Comparison of ENCODE assay signal across 8 cellular contexts in genomic region chr9:124254261-124254682, GRCh38. TPM values are rescaled to one million over a fixed set of nuclear protein-coding genes. Genes with fewer than 3 reads are reported as not detected.
DNase-seq lines count a peak whose midpoint lies in the region; ATAC-seq and TF ChIP-seq lines count a peak whose summit lies in the region.

No MANE protein-coding gene starts in this region.

- H3K27me3 ChIP-seq in SK-N-SH (ENCODE audit: insufficient read depth) = no peaks in the 10 kb centered on the region
- no peaks in the 10 kb centered on the region for H3K27me3 ChIP-seq in Karpas-422 (ENCODE audit: low read length)

- peaks cover 33% of the 10 kb centered on the region for H3F3A ChIP-seq in SK-N-SH (replicated peaks; ENCODE audit: insufficient read depth)

- POLR2A ChIA-PET in SK-N-SH (lab: Yijun Ruan, JAX) = no interaction called here

- H3K36me3 ChIP-seq in SK-N-SH (replicated peaks in 1 of 2; ENCODE audit: control insufficient read depth in 1 of 2, insufficient read depth in 2 of 2, low read length in 1 of 2) (no peaks in the 10 kb centered on the region), Karpas-422 (ENCODE audit: insufficient read depth, low read length) (peaks cover 11% of the 10 kb centered on the region)

- peaks cover 17% of the 10 kb centered on the region for H3K79me2 ChIP-seq in SK-N-SH (ENCODE audit: insufficient read depth)
- H3K79me2 ChIP-seq in Karpas-422 (ENCODE audit: low read length) = peaks cover 12% of the 10 kb centered on the region

- ATAC-seq in SK-N-SH treated with all-trans-retinoic acid at 6 μM for 48 hours = no peak
- ATAC-seq in GM21737 (IDR thresholded peaks at IDR 0.05; ENCODE audit: unreplicated experiment) = peak; percentile 62

- H3K9ac ChIP-seq in SK-N-SH (no peak overlapping the region), Karpas-422 (ENCODE audit: low read length) (peak overlapping the region; percentile 43)

- TF ChIP-seq RAD21 in SK-N-SH (IDR thresholded peaks at IDR 0.05; ENCODE audit: low read length) = no peak

- no peak overlapping the region for H3K27ac ChIP-seq in SK-N-SH (ENCODE audit: low read depth in 2 of 2, low read length in 1 of 2)
- H3K27ac ChIP-seq in Karpas-422 (ENCODE audit: low read length) = 0 out of 2 replicates have a peak overlapping the region, but pooled peaks have one; percentile 10

- H2AFZ ChIP-seq in SK-N-SH (ENCODE audit: low read depth) (0 out of 2 replicates have a peak overlapping the region, but pooled peaks have one; percentile 0), Karpas-422 (ENCODE audit: low read length) (peak overlapping the region; percentile 49)

- no peak overlapping the region for H3K4me2 ChIP-seq in SK-N-SH
- H3K4me2 ChIP-seq in Karpas-422 (ENCODE audit: low read depth, low read length, poor library complexity, severe bottlenecking) = peak overlapping the region; percentile 52

- TF ChIP-seq CTCF in SK-N-SH (IDR thresholded peaks at IDR 0.05) = no peak

- WGBS in SK-N-SH (ENCODE audit: low lambda C conversion rate) = 75% methylated on average over 10 of the region's 10 CpGs

- DNase-seq in SK-N-SH (no peak), Karpas-422 (no peak), NCI-H1436 (lab: John Stamatoyannopoulos, UW) (no peak), glomerular visceral epithelial cell (ENCODE audit: extremely low spot score) (no peak), NCI-H774 (lab: John Stamatoyannopoulos, UW) (no peak)
- DNase-seq in stimulated activated CD4-positive, alpha-beta T cell treated with anti-CD3 and anti-CD28 coated beads, Interleukin-2, amount 100 ng/mL, for 48 hours = peak; percentile 28 to 39

- no peaks in the 10 kb centered on the region for H3K9me3 ChIP-seq in SK-N-SH
- no peaks in the 10 kb centered on the region for H3K9me3 ChIP-seq in Karpas-422 (ENCODE audit: low read length)

- CTCF ChIA-PET in SK-N-SH (lab: Yijun Ruan, JAX) = interaction anchor here (2.0 kb wide), 1 partner anchor 127 kb away, joined by 5 read pairs; no protein-coding TSS in a partner anchor

- H4K20me1 ChIP-seq in SK-N-SH (ENCODE audit: insufficient read depth) = no peaks in the 10 kb centered on the region
- H4K20me1 ChIP-seq in Karpas-422 (ENCODE audit: insufficient read depth, low read depth, low read length) = no peaks in the 10 kb centered on the region

- H3K9me2 ChIP-seq in SK-N-SH = no peaks in the 10 kb centered on the region
- H3K9me2 ChIP-seq in Karpas-422 (replicated peaks; ENCODE audit: insufficient read depth, low read length) = no peaks in the 10 kb centered on the region

- TF ChIP-seq EP300 in SK-N-SH (IDR thresholded peaks at IDR 0.05; ENCODE audit: borderline replicate concordance in 1 of 2, low read depth in 1 of 2, low read length in 1 of 2) = no peak

- H3K4me3 ChIP-seq in SK-N-SH (ENCODE audit: low read depth in 2 of 2, low read length in 1 of 2) = no peak overlapping the region
- H3K4me3 ChIP-seq in Karpas-422 (ENCODE audit: low read length) = peak overlapping the region; percentile 5; the same call in 1 of the 2 replicates

- H3K4me1 ChIP-seq in SK-N-SH (ENCODE audit: control insufficient read depth in 1 of 2, insufficient read depth in 2 of 2, low read depth in 1 of 2, low read length in 1 of 2) = peaks cover 3 to 20% of the 10 kb centered on the region in 2 experiments; a peak in 2 of 4 replicates
- H3K4me1 ChIP-seq in Karpas-422 (ENCODE audit: low read length) = peaks cover 32% of the 10 kb centered on the region

TF ChIP-seq in SK-N-SH, 30 proteins besides CTCF, POLR2A, EP300 and RAD21 (continues in another document):
- TF ChIP-seq ZBTB33 (IDR thresholded peaks at IDR 0.05; ENCODE audit: borderline replicate concordance, low read depth) (no peak), FOSL2 (IDR thresholded peaks at IDR 0.05; ENCODE audit: borderline replicate concordance, low read depth) (no peak), GATA2 (CRISPR knock-in tag; IDR thresholded peaks at IDR 0.05) (no peak), YY1 (IDR thresholded peaks at IDR 0.05; ENCODE audit: low read depth) (no peak), RXRA (IDR thresholded peaks at IDR 0.05; ENCODE audit: borderline replicate concordance, low read depth) (no peak), JUND (IDR thresholded peaks at IDR 0.05) (no peak), POLR2AphosphoS5 (IDR thresholded peaks at IDR 0.05; ENCODE audit: low read depth, low read length) (no peak), RCOR1 (IDR thresholded peaks at IDR 0.05; ENCODE audit: low read length) (no peak), FOXM1 (IDR thresholded peaks at IDR 0.05; ENCODE audit: low read depth) (no peak), USF1 (IDR thresholded peaks at IDR 0.05; ENCODE audit: borderline replicate concordance, low read depth) (no peak), TAF1 (IDR thresholded peaks at IDR 0.05; ENCODE audit: borderline replicate concordance, low read depth, low read length) (no peak), MXI1 (IDR thresholded peaks at IDR 0.05; ENCODE audit: low read depth, low read length) (no peak)
- TF ChIP-seq, protein P1, sequence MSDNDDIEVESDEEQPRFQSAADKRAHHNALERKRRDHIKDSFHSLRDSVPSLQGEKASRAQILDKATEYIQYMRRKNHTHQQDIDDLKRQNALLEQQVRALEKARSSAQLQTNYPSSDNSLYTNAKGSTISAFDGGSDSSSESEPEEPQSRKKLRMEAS (IDR thresholded peaks at IDR 0.05; ENCODE audit: low read depth) = no peak

TF ChIP-seq in SK-N-SH treated with all-trans-retinoic acid at 6 μM for 48 hours, 23 proteins besides CTCF, POLR2A, EP300 and RAD21:
- TF ChIP-seq OSR1 (CRISPR knock-in tag; IDR thresholded peaks at IDR 0.05) (no peak), CREB5 (CRISPR knock-in tag; IDR thresholded peaks at IDR 0.05; ENCODE audit: low read depth) (no peak), BACH2 (CRISPR knock-in tag; IDR thresholded peaks at IDR 0.05; ENCODE audit: borderline replicate concordance) (no peak), TCF4 (CRISPR knock-in tag; IDR thresholded peaks at IDR 0.05; ENCODE audit: borderline replicate concordance) (no peak), ARNTL (CRISPR knock-in tag; IDR thresholded peaks at IDR 0.05; ENCODE audit: borderline replicate concordance, low read depth) (no peak)
- TF ChIP-seq, protein P2, sequence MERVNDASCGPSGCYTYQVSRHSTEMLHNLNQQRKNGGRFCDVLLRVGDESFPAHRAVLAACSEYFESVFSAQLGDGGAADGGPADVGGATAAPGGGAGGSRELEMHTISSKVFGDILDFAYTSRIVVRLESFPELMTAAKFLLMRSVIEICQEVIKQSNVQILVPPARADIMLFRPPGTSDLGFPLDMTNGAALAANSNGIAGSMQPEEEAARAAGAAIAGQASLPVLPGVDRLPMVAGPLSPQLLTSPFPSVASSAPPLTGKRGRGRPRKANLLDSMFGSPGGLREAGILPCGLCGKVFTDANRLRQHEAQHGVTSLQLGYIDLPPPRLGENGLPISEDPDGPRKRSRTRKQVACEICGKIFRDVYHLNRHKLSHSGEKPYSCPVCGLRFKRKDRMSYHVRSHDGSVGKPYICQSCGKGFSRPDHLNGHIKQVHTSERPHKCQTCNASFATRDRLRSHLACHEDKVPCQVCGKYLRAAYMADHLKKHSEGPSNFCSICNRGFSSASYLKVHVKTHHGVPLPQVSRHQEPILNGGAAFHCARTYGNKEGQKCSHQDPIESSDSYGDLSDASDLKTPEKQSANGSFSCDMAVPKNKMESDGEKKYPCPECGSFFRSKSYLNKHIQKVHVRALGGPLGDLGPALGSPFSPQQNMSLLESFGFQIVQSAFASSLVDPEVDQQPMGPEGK (CRISPR knock-in tag; IDR thresholded peaks at IDR 0.05; ENCODE audit: borderline replicate concordance) = no peak

RNA-seq across cellular contexts. Expression of gene NEK6, which starts 3.5 kb away (rescaled TPM):
- 89.8 and 96.1 TPM in 2 replicates for polyA plus RNA-seq in SK-N-SH (2012; rRNA removed)
- 73.6 and 92.1 TPM in 2 replicates for polyA plus RNA-seq in SK-N-SH (2012; cell fraction: cytosol; rRNA removed)
- 47.4 and 67.2 TPM in 2 replicates for polyA plus RNA-seq in SK-N-SH (2012; cell fraction: nucleus; rRNA removed)
- total RNA-seq in Karpas-422 (2014; rRNA removed; shearing (Covaris generic); ENCODE audit: low replicate concordance) = 77.9 and 93.3 TPM in 2 replicates

Comparison
In these comparisons a context has a peak if more than half of its experiments do, and no peak if none do; other contexts are left out.
1. DNase-seq: peak in stimulated activated CD4-positive, alpha-beta T cell treated with anti-CD3 and anti-CD28 coated beads, Interleukin-2, amount 100 ng/mL, for 48 hours (2 of 2); none in SK-N-SH (single experiment), Karpas-422 (single experiment), NCI-H1436 (single experiment), glomerular visceral epithelial cell (single experiment) and NCI-H774 (single experiment).